11 cellular contexts compared by ENCODE assay signal in the genomic region with DNA sequence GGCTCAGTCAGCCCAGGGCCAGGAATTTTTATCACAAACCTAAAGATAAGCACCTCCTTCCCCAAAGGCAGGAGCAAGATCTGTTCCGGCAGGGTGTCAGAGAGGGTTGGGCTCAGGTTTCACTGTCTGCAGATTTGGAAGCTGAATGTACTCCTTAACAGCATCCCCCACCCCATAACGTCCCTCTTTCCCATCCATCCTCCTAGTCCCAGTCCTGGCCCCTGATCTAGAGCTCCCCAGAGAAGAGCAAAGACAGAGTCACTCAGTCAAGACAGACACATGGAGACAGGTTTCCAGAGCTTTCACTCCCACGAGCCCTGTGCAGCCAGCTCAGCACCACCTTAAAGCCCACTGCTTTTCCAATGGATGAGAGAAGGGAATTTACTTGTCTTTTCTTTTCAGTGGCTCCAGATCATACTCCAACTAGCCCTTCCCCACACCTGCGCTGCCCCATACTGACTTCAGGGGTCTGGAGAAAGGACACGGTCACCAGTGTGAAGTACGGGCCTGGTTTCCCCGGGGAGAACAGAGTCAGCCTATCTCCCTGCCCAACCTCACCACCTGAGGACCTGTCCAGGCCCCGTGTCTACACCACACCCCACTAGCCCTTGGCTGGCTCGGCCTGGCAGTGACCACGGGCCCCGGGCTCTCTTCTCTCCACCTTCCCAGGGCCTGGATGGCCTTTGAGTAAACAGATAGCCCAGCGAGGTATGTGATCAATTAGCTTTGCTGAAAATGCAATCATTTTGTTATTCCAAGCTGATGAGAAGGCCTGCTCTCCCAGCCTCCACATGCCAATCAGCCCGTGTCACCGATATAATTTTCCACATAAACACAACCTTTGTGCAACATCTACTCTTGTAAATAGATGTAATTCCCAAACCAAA.
DNase-seq lines count a peak whose midpoint lies in the region; ATAC-seq and TF ChIP-seq lines count a peak whose summit lies in the region.
"Had no signal": no experiment of that assay in that cellular context is flagged by ENCODE, and none has a peak within 500 bp of the region (broad histone marks: within the 10 kb centered on the region; RNA-seq: fewer than 3 reads in every experiment).

No MANE protein-coding gene starts in this region.

- no peak overlapping the region for H3K56ac ChIP-seq in IMR-90 (ENCODE audit: extremely low read depth, insufficient read depth, low read length)

- H4K20me1 ChIP-seq in IMR-90 (ENCODE audit: insufficient read depth, low read length): no peaks in the 10 kb centered on the region

- no peak overlapping the region for H2BK15ac ChIP-seq in IMR-90 (ENCODE audit: low read depth, low read length)

- H3K4me3 Mint-ChIP-seq in CD8-positive, alpha-beta memory T cell: no peak overlapping the region

- in situ Hi-C loops in IMR-90 (cut with MboI; ENCODE audit: low sequenced_read_pairs): no loop called here

- DNase-seq in IMR-90 (no peak), coronary artery (ENCODE audit: low spot score) (peak; percentile 68), mesenteric fat pad (ENCODE audit: low spot score) (peak; percentile 67), testis (peak; percentile 9), NCI-H2196 treated with DMSO at 0.1 percent for 48 hours (lab: John Stamatoyannopoulos, UW; ENCODE audit: unreplicated experiment) (no peak)
- no peak for DNase-seq in CD8-positive, alpha-beta memory T cell
- DNase-seq: DND-41, NCI-H187 treated with DMSO at 0.1 percent for 48 hours, NCI-H524 treated with DMSO at 0.1 percent for 48 hours had no signal

- H3K27me3 ChIP-seq in IMR-90 (ENCODE audit: control insufficient read depth, insufficient read depth, low read length): no peaks in the 10 kb centered on the region; the same call in 1 of the 2 replicates
- no peaks in the 10 kb centered on the region for H3K27me3 ChIP-seq in testis
- no peaks in the 10 kb centered on the region for H3K27me3 ChIP-seq in CD8-positive, alpha-beta memory T cell (ENCODE audit: insufficient read depth, low read length, poor library complexity, severe bottlenecking)

- no peak overlapping the region for H3K14ac ChIP-seq in IMR-90 (replicated peaks; ENCODE audit: low read depth, low read length)

- no peak overlapping the region for H2AK9ac ChIP-seq in IMR-90 (replicated peaks; ENCODE audit: low read depth, low read length, poor library complexity)

- H2BK120ac ChIP-seq in IMR-90 (ENCODE audit: low read depth, low read length): no peak overlapping the region

- no peaks in the 10 kb centered on the region for H3K36me3 Mint-ChIP-seq in CD8-positive, alpha-beta memory T cell

- no peak overlapping the region for H3K23ac ChIP-seq in IMR-90 (ENCODE audit: low read depth, low read length)

- H4K5ac ChIP-seq in IMR-90 (ENCODE audit: low read depth, low read length): no peak overlapping the region

- no peak overlapping the region for H2BK5ac ChIP-seq in IMR-90 (ENCODE audit: low read depth, low read length, poor library complexity, severe bottlenecking)

- no peak overlapping the region for H2BK20ac ChIP-seq in IMR-90 (ENCODE audit: low read depth, low read length)

- POLR2A ChIA-PET in IMR-90 (lab: Charles Lee; ENCODE audit: unreplicated experiment): no interaction called here
- POLR2A ChIA-PET in CD8-positive, alpha-beta memory T cell (lab: Charles Lee): no interaction called here

- H3K4me2 ChIP-seq in IMR-90 (ENCODE audit: low read depth, low read length): no peak overlapping the region

- TF ChIP-seq POLR2A in IMR-90 (IDR thresholded peaks at IDR 0.05; ENCODE audit: low read depth, low read length): no peak
- TF ChIP-seq POLR2A in testis (IDR thresholded peaks at IDR 0.05): no peak

- no peak overlapping the region for H4K8ac ChIP-seq in IMR-90 (ENCODE audit: low read depth in 2 of 2, low read length in 2 of 2)

- H3K27ac Mint-ChIP-seq in CD8-positive, alpha-beta memory T cell: no peak overlapping the region

- H3K36me3 ChIP-seq in IMR-90 (ENCODE audit: control insufficient read depth, insufficient read depth, low read length): no peaks in the 10 kb centered on the region
- no peaks in the 10 kb centered on the region for H3K36me3 ChIP-seq in testis (ENCODE audit: low read depth, missing control alignments)
- H3K36me3 ChIP-seq in CD8-positive, alpha-beta memory T cell (ENCODE audit: insufficient read depth, low read length): no peaks in the 10 kb centered on the region

- H4K91ac ChIP-seq in IMR-90 (ENCODE audit: insufficient read depth, low read depth, low read length): no peak overlapping the region

- no CpG with 5 or more reads among the region's 14 CpGs for WGBS in IMR-90 (ENCODE audit: extremely low coverage in 2 of 2, insufficient read length in 1 of 2), 2 experiments
- 87 to 94% methylated on average over 11 to 14 of the region's 14 CpGs for WGBS in testis, 2 donors

- H3K9me3 ChIP-seq in IMR-90 (ENCODE audit: control insufficient read depth, insufficient read depth, low read length) (no peaks in the 10 kb centered on the region), testis (no peaks in the 10 kb centered on the region)
- no peaks in the 10 kb centered on the region for H3K9me3 ChIP-seq in CD8-positive, alpha-beta memory T cell (ENCODE audit: low read length)

- H3K9me1 ChIP-seq in IMR-90 (ENCODE audit: insufficient read depth, low read length): no peaks in the 10 kb centered on the region

- no peak for ATAC-seq in IMR-90 (ENCODE audit: low read depth)
- no peak for ATAC-seq in HG03457 (IDR thresholded peaks at IDR 0.05; ENCODE audit: unreplicated experiment)
- ATAC-seq: PC-3 had no signal

- H3K4me3 ChIP-seq in IMR-90 (ENCODE audit: insufficient read depth, low read depth, low read length) (no peak overlapping the region), coronary artery (no peak overlapping the region), testis (no peak overlapping the region)
- no peak overlapping the region for H3K4me3 ChIP-seq in CD8-positive, alpha-beta memory T cell (ENCODE audit: low read length)

- no peak for TF ChIP-seq RAD21 in IMR-90 (IDR thresholded peaks at IDR 0.05; ENCODE audit: low read length)

- H3K27me3 Mint-ChIP-seq in CD8-positive, alpha-beta memory T cell: peaks cover 18 to 38% of the 10 kb centered on the region in 2 donors

- no TSS peak for BruUV-seq in IMR-90 (replicated peaks; lab: Mats Ljungman, UMichigan)

- H3K9me3 Mint-ChIP-seq in CD8-positive, alpha-beta memory T cell: no peaks in the 10 kb centered on the region

- H3K27ac ChIP-seq in IMR-90 (ENCODE audit: insufficient read depth, low read length): no peak overlapping the region
- H3K27ac ChIP-seq in coronary artery: peak overlapping the region; percentile 38 to 83
- no peak overlapping the region for H3K27ac ChIP-seq in testis
- no peak overlapping the region for H3K27ac ChIP-seq in CD8-positive, alpha-beta memory T cell (ENCODE audit: low read depth, low read length)

- H3K4me1 ChIP-seq in IMR-90 (ENCODE audit: control insufficient read depth, insufficient read depth, low read length) (no peaks in the 10 kb centered on the region), testis (no peaks in the 10 kb centered on the region)
- no peaks in the 10 kb centered on the region for H3K4me1 ChIP-seq in CD8-positive, alpha-beta memory T cell (ENCODE audit: insufficient read depth, low read length)

- CTCF ChIA-PET in IMR-90 (lab: Yijun Ruan, JAX): no interaction called here
- CTCF ChIA-PET in CD8-positive, alpha-beta memory T cell (lab: Charles Lee): no interaction called here

- no peaks in the 10 kb centered on the region for H3K4me1 Mint-ChIP-seq in CD8-positive, alpha-beta memory T cell

- intact Hi-C loops in IMR-90 (cut with micrococcal nuclease) (no loop called here), testis (cut with DNase I; ENCODE audit: low total_unique reads) (no loop called here)

- dilution Hi-C loops in IMR-90 (cut with HindIII; ENCODE audit: low sequenced_read_pairs, unreplicated experiment): no loop called here

- H3K18ac ChIP-seq in IMR-90 (ENCODE audit: low read depth, low read length): no peak overlapping the region

- H3K9ac ChIP-seq in IMR-90 (ENCODE audit: low read depth, low read length): no peak overlapping the region

- no peak overlapping the region for H3K4ac ChIP-seq in IMR-90 (ENCODE audit: low read depth, low read length)

- TF ChIP-seq CTCF in IMR-90 (conservative IDR thresholded peaks at IDR 0.05; ENCODE audit: low read depth, low read length) (no peak), coronary artery (IDR thresholded peaks at IDR 0.05) (no peak), testis (IDR thresholded peaks at IDR 0.05) (no peak)

- no peak overlapping the region for H2AK5ac ChIP-seq in IMR-90 (ENCODE audit: low read depth, low read length)

- H3K79me1 ChIP-seq in IMR-90 (ENCODE audit: low read depth in 1 of 2, low read length in 2 of 2): no peaks in the 10 kb centered on the region

- peak overlapping the region; percentile 21 for H2AFZ ChIP-seq in IMR-90 (replicated peaks; ENCODE audit: low read length, poor library complexity)

TF ChIP-seq in IMR-90, 13 proteins besides CTCF, POLR2A, EP300 and RAD21 (continues in another document):
- no peak for TF ChIP-seq NFE2L2 (IDR thresholded peaks at IDR 0.05; ENCODE audit: low read depth, low read length)
- no peak for TF ChIP-seq RFX5 (IDR thresholded peaks at IDR 0.05; ENCODE audit: low read depth, low read length)
- TF ChIP-seq SMC3 (IDR thresholded peaks at IDR 0.05; ENCODE audit: low read depth, low read length): no peak
- no peak for TF ChIP-seq MAFK (IDR thresholded peaks at IDR 0.05; ENCODE audit: low read depth, low read length)
- TF ChIP-seq CEBPB (IDR thresholded peaks at IDR 0.05; ENCODE audit: low read depth, low read length): no peak
- no peak for TF ChIP-seq MAZ (IDR thresholded peaks at IDR 0.05; ENCODE audit: borderline replicate concordance, low read depth, low read length)
- no peak for TF ChIP-seq BHLHE40 (IDR thresholded peaks at IDR 0.05; ENCODE audit: low read depth, low read length)
- TF ChIP-seq CHD1 (IDR thresholded peaks at IDR 0.05; ENCODE audit: low read depth, low read length): no peak
- no peak for TF ChIP-seq RCOR1 (IDR thresholded peaks at IDR 0.05; ENCODE audit: insufficient replicate concordance, low read length)
- TF ChIP-seq FOS (IDR thresholded peaks at IDR 0.05; ENCODE audit: low read depth, low read length): no peak
- no peak for TF ChIP-seq MXI1 (IDR thresholded peaks at IDR 0.05; ENCODE audit: borderline replicate concordance, low read depth, low read length)
- no peak for TF ChIP-seq ELK1 (IDR thresholded peaks at IDR 0.05; ENCODE audit: borderline replicate concordance, low read depth, low read length)

Comparison
In these comparisons a context has a peak if more than half of its experiments do, and no peak if none do; other contexts are left out.
1. DNase-seq: peak in coronary artery (single experiment), mesenteric fat pad (single experiment) and testis (single experiment); none in IMR-90 (single experiment), NCI-H2196 treated with DMSO at 0.1 percent for 48 hours (single experiment) and CD8-positive, alpha-beta memory T cell (0 of 5).
2. H3K27ac ChIP-seq: peak in coronary artery (2 of 2); none in IMR-90 (single experiment), testis (0 of 2) and CD8-positive, alpha-beta memory T cell (single experiment).